ENCODE assay signal across 23 cellular contexts in genomic region chr11:93608280-93608862, GRCh38. TPM values are rescaled to one million over a fixed set of nuclear protein-coding genes. Genes with fewer than 3 reads are reported as not detected.
DNase-seq lines count a peak whose midpoint lies in the region; ATAC-seq, FAIRE-seq and TF ChIP-seq lines count a peak whose summit lies in the region.
"Had no signal": no experiment of that assay in that cellular context is flagged by ENCODE, and none has a peak within 500 bp of the region (broad histone marks: within the 10 kb centered on the region; RNA-seq: fewer than 3 reads in every experiment).

No MANE protein-coding gene starts in this region.

- intact Hi-C loops in naive thymus-derived CD4-positive, alpha-beta T cell (cut with micrococcal nuclease) = no loop called here

- no peaks in the 10 kb centered on the region for H3K9me3 ChIP-seq in naive thymus-derived CD4-positive, alpha-beta T cell (ENCODE audit: control insufficient read depth in 2 of 3, low read length in 3 of 3)
- H3K9me3 ChIP-seq: body of pancreas, tibial artery had no signal

- H3K9me3 Mint-ChIP-seq in activated T-helper 17 cell treated with anti-CD3 and anti-CD28 coated beads, Interleukin-2, amount 50 U/mL, for 72 hours = no peaks in the 10 kb centered on the region
- H3K9me3 Mint-ChIP-seq in naive thymus-derived CD4-positive, alpha-beta T cell = peaks cover 0 to under 1% (median 0%) of the 10 kb centered on the region in 11 donors
- H3K9me3 Mint-ChIP-seq: activated naive CD8-positive, alpha-beta T cell treated with anti-CD3 and anti-CD28 coated beads for 36 hours; endodermal cell had no signal

- no peaks in the 10 kb centered on the region for H3K27me3 Mint-ChIP-seq in activated T-helper 17 cell treated with anti-CD3 and anti-CD28 coated beads, Interleukin-2, amount 50 U/mL, for 72 hours
- H3K27me3 Mint-ChIP-seq in naive thymus-derived CD4-positive, alpha-beta T cell = peaks cover 0 to 4% (median 2%) of the 10 kb centered on the region in 5 donors
- H3K27me3 Mint-ChIP-seq: activated naive CD8-positive, alpha-beta T cell treated with anti-CD3 and anti-CD28 coated beads for 36 hours had no signal

- ATAC-seq in HG02852 (IDR thresholded peaks at IDR 0.05; ENCODE audit: unreplicated experiment) (peak; percentile 46), GM19351 (IDR thresholded peaks at IDR 0.05; ENCODE audit: unreplicated experiment) (no peak)
- peak; percentile 36 for ATAC-seq in activated T-helper 17 cell treated with anti-CD3 and anti-CD28 coated beads, Interleukin-2, amount 50 U/mL, for 72 hours (replicated peaks)
- peak; percentile 74 for ATAC-seq in naive thymus-derived CD4-positive, alpha-beta T cell
- ATAC-seq: activated CD4-positive, CD25-positive, alpha-beta regulatory T cell treated with anti-CD3 and anti-CD28 coated beads, Interleukin-2, amount 50 U/mL, for 24 hours; body of pancreas; sciatic nerve had no signal

- no peaks in the 10 kb centered on the region for H3K4me1 ChIP-seq in naive thymus-derived CD4-positive, alpha-beta T cell (ENCODE audit: control insufficient read depth in 2 of 2, insufficient read depth in 2 of 2, low read length in 2 of 2)
- H3K4me1 ChIP-seq: tibial artery had no signal

- FAIRE-seq in GM12892 (lab: Jason Lieb, UNC) = peak; percentile 85
- FAIRE-seq: colon, GM18507, islet of Langerhans had no signal

- H3K4me3 Mint-ChIP-seq in activated T-helper 17 cell treated with anti-CD3 and anti-CD28 coated beads, Interleukin-2, amount 50 U/mL, for 72 hours = no peak overlapping the region
- no peak overlapping the region for H3K4me3 Mint-ChIP-seq in naive thymus-derived CD4-positive, alpha-beta T cell
- H3K4me3 Mint-ChIP-seq: activated naive CD8-positive, alpha-beta T cell treated with anti-CD3 and anti-CD28 coated beads for 36 hours; endodermal cell had no signal

- TF ChIP-seq POLR2A in GM12892 (IDR thresholded peaks at IDR 0.05; ENCODE audit: low read depth, low read length) = no peak

- no peak overlapping the region for H3K27ac Mint-ChIP-seq in activated T-helper 17 cell treated with anti-CD3 and anti-CD28 coated beads, Interleukin-2, amount 50 U/mL, for 72 hours
- no peak overlapping the region for H3K27ac Mint-ChIP-seq in naive thymus-derived CD4-positive, alpha-beta T cell
- H3K27ac Mint-ChIP-seq: activated naive CD8-positive, alpha-beta T cell treated with anti-CD3 and anti-CD28 coated beads for 36 hours; endodermal cell had no signal

- H3K4me1 Mint-ChIP-seq in activated T-helper 17 cell treated with anti-CD3 and anti-CD28 coated beads, Interleukin-2, amount 50 U/mL, for 72 hours = no peaks in the 10 kb centered on the region
- peaks cover 0 to 3% (median 0%) of the 10 kb centered on the region in 7 donors for H3K4me1 Mint-ChIP-seq in naive thymus-derived CD4-positive, alpha-beta T cell

- H3K27me3 ChIP-seq in naive thymus-derived CD4-positive, alpha-beta T cell (ENCODE audit: control insufficient read depth in 2 of 2, insufficient read depth in 2 of 2, low read length in 2 of 2) = no peaks in the 10 kb centered on the region
- H3K27me3 ChIP-seq: body of pancreas, tibial artery had no signal

- CTCF ChIA-PET in naive thymus-derived CD4-positive, alpha-beta T cell (lab: Charles Lee) = no interaction called here

- no peaks in the 10 kb centered on the region for H3K36me3 Mint-ChIP-seq in activated T-helper 17 cell treated with anti-CD3 and anti-CD28 coated beads, Interleukin-2, amount 50 U/mL, for 72 hours (ENCODE audit: low read depth)
- H3K36me3 Mint-ChIP-seq in naive thymus-derived CD4-positive, alpha-beta T cell = no peaks in the 10 kb centered on the region
- H3K36me3 Mint-ChIP-seq: activated naive CD8-positive, alpha-beta T cell treated with anti-CD3 and anti-CD28 coated beads for 36 hours had no signal

- H3K4me3 ChIP-seq in naive thymus-derived CD4-positive, alpha-beta T cell (ENCODE audit: low read length) = no peak overlapping the region
- H3K4me3 ChIP-seq: body of pancreas, PC-9, tibial artery had no signal

- H3K27ac ChIP-seq in naive thymus-derived CD4-positive, alpha-beta T cell (ENCODE audit: low read depth, low read length) = no peak overlapping the region
- H3K27ac ChIP-seq: body of pancreas, PC-9, tibial artery had no signal

- POLR2A ChIA-PET in naive thymus-derived CD4-positive, alpha-beta T cell (lab: Charles Lee) = no interaction called here

- DNase-seq in GM12892 (ENCODE audit: insufficient read length) = no peak
- DNase-seq in naive thymus-derived CD4-positive, alpha-beta T cell = no peak
- no peak for DNase-seq in activated T-cell treated with anti-CD3 and anti-CD28 coated beads, Interleukin-2, amount 50 U/mL, for 48 hours
- DNase-seq in stimulated activated CD4-positive, alpha-beta T cell treated with anti-CD3 and anti-CD28 coated beads, Interleukin-1b, Interleukin-23, amount 100 ng/mL, for 48 hours = no peak
- DNase-seq: activated naive CD8-positive, alpha-beta T cell treated with anti-CD3 and anti-CD28 coated beads for 36 hours; COR-L47; endodermal cell; NCI-H1092 treated with DMSO at 0.1 percent for 48 hours; NCI-H2029 treated with DMSO at 0.1 percent for 48 hours; NCI-H510A treated with DMSO at 0.1 percent for 48 hours; PC-9; stimulated activated naive CD4-positive, alpha-beta T cell treated with Interleukin-2 at 50 U/mL for 16 hours; T-helper 9 cell; tibial artery had no signal

- no peaks in the 10 kb centered on the region for H3K36me3 ChIP-seq in naive thymus-derived CD4-positive, alpha-beta T cell (ENCODE audit: control insufficient read depth in 2 of 3, insufficient read depth in 3 of 3, low read length in 3 of 3)
- H3K36me3 ChIP-seq: tibial artery had no signal

RNA-seq across cellular contexts. Expression of gene CEP295, which starts 53.1 kb away (rescaled TPM):
- 16.7 TPM for polyA plus RNA-seq in GM12892 (2012; ENCODE audit: missing spikeins)
- 10 to 100 TPM; 30.7 to 33.4 TPM for total RNA-seq in activated T-helper 17 cell treated with anti-CD3 and anti-CD28 coated beads, Interleukin-2, amount 50 U/mL, for 72 hours
- total RNA-seq in naive thymus-derived CD4-positive, alpha-beta T cell = 10 to 100 TPM; 11.9 to 25.0 (median 14.5) TPM
- polyA plus RNA-seq in naive thymus-derived CD4-positive, alpha-beta T cell = 1 to 10 TPM; 1.3 to 3.1 TPM
